ENCODE assay signal across 8 cellular contexts in genomic region chr5:83711982-83712601, GRCh38. TPM values are rescaled to one million over a fixed set of nuclear protein-coding genes. Genes with fewer than 3 reads are reported as not detected.
A peak's percentile ranks its signal among the peaks of the same experiment; 100 is the strongest.
DNase-seq lines count a peak whose midpoint lies in the region; ATAC-seq, FAIRE-seq and TF ChIP-seq lines count a peak whose summit lies in the region.

No MANE protein-coding gene starts in this region.

- no peak overlapping the region for H3K23ac ChIP-seq in H1 (ENCODE audit: insufficient read length)
- no peak overlapping the region for H3K23ac ChIP-seq in neuronal stem cell (ENCODE audit: low read depth, low read length, poor library complexity)

- H3K27me3 Mint-ChIP-seq in Caco-2 (ENCODE audit: insufficient read depth, unreplicated experiment) = peaks cover 14% of the 10 kb centered on the region

- no peak overlapping the region for H2AK5ac ChIP-seq in H1 (ENCODE audit: low read depth, low read length)
- no peak overlapping the region for H2AK5ac ChIP-seq in neuronal stem cell (ENCODE audit: low read depth, low read length)

- H3K4me3 Mint-ChIP-seq in Caco-2 (ENCODE audit: unreplicated experiment) = no peak overlapping the region

- intact Hi-C loops in Caco-2 (cut with micrococcal nuclease; ENCODE audit: unreplicated experiment) (loop anchor here (1.0 to 10.0 kb wide), 3 partner anchors 104 to 1360 kb away; no protein-coding TSS in a partner anchor), Panc1 (cut with micrococcal nuclease; ENCODE audit: unreplicated experiment) (no loop called here)

- H3K9ac ChIP-seq in H1 (replicated peaks in 1 of 4; ENCODE audit: extremely low read depth in 1 of 4, low read depth in 3 of 4, low read length in 3 of 4) (no peak overlapping the region), neuronal stem cell (ENCODE audit: low read depth, low read length, poor library complexity) (no peak overlapping the region)

- H3K56ac ChIP-seq in H1 (replicated peaks; ENCODE audit: insufficient read length, low read depth, low read length) = no peak overlapping the region

- H3K4me1 Mint-ChIP-seq in Caco-2 (ENCODE audit: low read depth, unreplicated experiment) = peaks cover 29% of the 10 kb centered on the region

- H3K36me3 ChIP-seq in Caco-2 (ENCODE audit: control insufficient read depth, insufficient read depth, low read length) (no peaks in the 10 kb centered on the region), Panc1 (ENCODE audit: control insufficient read depth, insufficient read depth, low read length) (no peaks in the 10 kb centered on the region), H1 (ENCODE audit: control insufficient read depth in 2 of 4, insufficient read depth in 4 of 4, low read length in 3 of 4) (no peaks in the 10 kb centered on the region), neuronal stem cell (replicated peaks in 1 of 2; ENCODE audit: control insufficient read depth in 2 of 2, insufficient read depth in 2 of 2, low read length in 2 of 2) (no peaks in the 10 kb centered on the region)

- no peak overlapping the region for H4K5ac ChIP-seq in H1 (ENCODE audit: insufficient read length, low read depth, low read length)

- no peak overlapping the region for H3K27ac Mint-ChIP-seq in Caco-2 (ENCODE audit: unreplicated experiment)

- POLR2A ChIA-PET in Caco-2 (lab: Charles Lee) = no interaction called here
- POLR2A ChIA-PET in Panc1 (lab: Charles Lee) = no interaction called here
- POLR2A ChIA-PET in H1 (lab: Charles Lee; ENCODE audit: partially characterized antibody) = no interaction called here

- H3K14ac ChIP-seq in H1 (ENCODE audit: insufficient read length) (no peak overlapping the region), neuronal stem cell (ENCODE audit: low read length) (no peak overlapping the region)

- peak in 1 of 2 experiments; percentile 67 for DNase-seq in Caco-2
- peak; percentile 24 for DNase-seq in Panc1 (ENCODE audit: low read depth, low spot score)
- peak in 1 of 2 experiments; percentile 64 for DNase-seq in H1 (ENCODE audit: low read depth in 1 of 2, low spot score in 2 of 2)
- peak; percentile 40 for DNase-seq in neuronal stem cell (ENCODE audit: low spot score)
- no peak for DNase-seq in activated naive CD4-positive, alpha-beta T cell treated with anti-CD3 and anti-CD28 coated beads, Interleukin-2, amount 50 U/mL, for 16 hours
- DNase-seq in NCI-H187 treated with DMSO at 0.1 percent for 48 hours (lab: John Stamatoyannopoulos, UW) = no peak

- no peaks in the 10 kb centered on the region for H3K9me3 Mint-ChIP-seq in Caco-2 (ENCODE audit: unreplicated experiment)

- H3K9me3 ChIP-seq in Caco-2 (no peaks in the 10 kb centered on the region), Panc1 (ENCODE audit: control insufficient read depth, insufficient read depth, low read depth, low read length) (no peaks in the 10 kb centered on the region), H1 (ENCODE audit: insufficient read depth in 2 of 2, low read depth in 1 of 2, low read length in 1 of 2) (no peaks in the 10 kb centered on the region), neuronal stem cell (replicated peaks in 1 of 2; ENCODE audit: control insufficient read depth in 2 of 2, insufficient read depth in 1 of 2, low read depth in 1 of 2, low read length in 2 of 2) (no peaks in the 10 kb centered on the region)

- H2BK12ac ChIP-seq in H1 (ENCODE audit: low read depth, low read length) = no peak overlapping the region
- H2BK12ac ChIP-seq in neuronal stem cell (ENCODE audit: low read length) = no peak overlapping the region

- H3K4me1 ChIP-seq in Caco-2 (no peaks in the 10 kb centered on the region), Panc1 (ENCODE audit: control insufficient read depth, insufficient read depth, low read length) (no peaks in the 10 kb centered on the region), H1 (replicated peaks in 1 of 4; ENCODE audit: control insufficient read depth in 3 of 4, insufficient read depth in 4 of 4, low read length in 3 of 4) (peaks cover 0 to 7% (median 2%) of the 10 kb centered on the region in 4 experiments; a peak in 2 of 7 replicates), neuronal stem cell (ENCODE audit: control insufficient read depth in 2 of 2, insufficient read depth in 1 of 2, low read depth in 1 of 2, low read length in 2 of 2) (no peaks in the 10 kb centered on the region)

- ATAC-seq in GM18519 (IDR thresholded peaks at IDR 0.05; ENCODE audit: low FRiP score, unreplicated experiment) = peak; percentile 69
- ATAC-seq in HG03060 (IDR thresholded peaks at IDR 0.05; ENCODE audit: low read depth, unreplicated experiment) = peak; percentile 63
- no peak for ATAC-seq in Panc1

- no peaks in the 10 kb centered on the region for H3K23me2 ChIP-seq in H1 (ENCODE audit: low read depth, low read length)

- no peak overlapping the region for H2BK20ac ChIP-seq in H1 (ENCODE audit: low read length)

- TF ChIP-seq CTCF in Caco-2 (IDR thresholded peaks at IDR 0.05; ENCODE audit: insufficient read depth in 1 of 2, low read depth in 1 of 2, low read length in 1 of 2, severe bottlenecking in 1 of 2, unreplicated experiment in 1 of 2) = peak; percentile 54 to 61
- TF ChIP-seq CTCF in Panc1 (IDR thresholded peaks at IDR 0.05) = peak; percentile 71; the same call in 1 of the 2 replicates
- TF ChIP-seq CTCF in H1 (IDR thresholded peaks at IDR 0.05; ENCODE audit: control extremely low read depth in 1 of 3, insufficient read depth in 1 of 3, low read depth in 1 of 3, low read length in 3 of 3) = peak in 2 of 3 experiments; percentile 21 to 50; a peak in 2 of 4 replicates

- BruUV-seq in Caco-2 (replicated peaks; lab: Mats Ljungman, UMichigan) (no TSS peak), Panc1 (replicated peaks; lab: Mats Ljungman, UMichigan) (no TSS peak)

- H4K20me1 ChIP-seq in H1 (replicated peaks in 1 of 2; ENCODE audit: control insufficient read depth in 1 of 2, insufficient read depth in 2 of 2, low read length in 2 of 2) = no peaks in the 10 kb centered on the region

- no peak for TF ChIP-seq EP300 in H1 (IDR thresholded peaks at IDR 0.05; ENCODE audit: borderline replicate concordance in 1 of 2, low read depth in 2 of 2, low read length in 2 of 2)

- H2BK15ac ChIP-seq in H1 (ENCODE audit: low read length) (no peak overlapping the region), neuronal stem cell (ENCODE audit: low read length) (no peak overlapping the region)

- in situ Hi-C loops in Panc1 (cut with HindIII; ENCODE audit: low pct_unique_long_range_greater_than_20kb, low sequenced_read_pairs) = no loop called here

- no peaks in the 10 kb centered on the region for H3K79me2 ChIP-seq in H1 (ENCODE audit: control insufficient read depth in 1 of 2, insufficient read depth in 2 of 2, low read length in 2 of 2)

- H2BK120ac ChIP-seq in H1 (replicated peaks; ENCODE audit: low read depth, low read length) (no peak overlapping the region), neuronal stem cell (ENCODE audit: low read depth, low read length) (no peak overlapping the region)

- peak; percentile 69 to 74 for TF ChIP-seq RAD21 in H1 (IDR thresholded peaks at IDR 0.05 in 1 of 2, conservative IDR thresholded peaks at IDR 0.05 in 1 of 2; ENCODE audit: low read depth in 2 of 2, low read length in 2 of 2)

- 44% methylated on average over 2 of the region's 2 CpGs; no CpG with 5 or more reads in 1 of the 2 experiments for WGBS in H1 (ENCODE audit: extremely low coverage in 1 of 2, insufficient coverage in 1 of 2, insufficient read length in 1 of 2, insufficient replicate concordance in 2 of 2, low coverage in 1 of 2, low lambda C conversion rate in 2 of 2, missing lambda C conversion rate in 1 of 2), 2 experiments
- WGBS in neuronal stem cell (ENCODE audit: extremely low coverage in 2 of 2, insufficient read length in 2 of 2, insufficient replicate concordance in 1 of 2), 2 donors = no CpG with 5 or more reads among the region's 2 CpGs

- H4K91ac ChIP-seq in H1 (replicated peaks; ENCODE audit: insufficient read length, low read length) (no peak overlapping the region), neuronal stem cell (ENCODE audit: low read depth, low read length, poor library complexity) (no peak overlapping the region)

- H3K4me2 ChIP-seq in H1 (ENCODE audit: insufficient read depth in 1 of 2, low read depth in 2 of 2, low read length in 2 of 2) = no peak overlapping the region
- H3K4me2 ChIP-seq in neuronal stem cell (ENCODE audit: insufficient read depth, low read length, poor library complexity, severe bottlenecking) = no peak overlapping the region

- CTCF ChIA-PET in Caco-2 (lab: Charles Lee) (interaction anchor here (0.5 to 1.7 kb wide), 4 partner anchors 9 to 1313 kb away, joined by 3 to 6 read pairs (median 4); no protein-coding TSS in a partner anchor), Panc1 (lab: Charles Lee) (interaction anchor here (0.5 kb wide), 1 partner anchor 711 kb away, joined by 3 read pairs; no protein-coding TSS in a partner anchor), H1 (lab: Charles Lee; ENCODE audit: partially characterized antibody) (interaction anchor here (0.6 to 5.2 kb wide), 14 partner anchors 10 to 220 kb away, joined by 3 to 20 read pairs (median 3); no protein-coding TSS in a partner anchor)

- H3K27ac ChIP-seq in Panc1 (ENCODE audit: low read length) (no peak overlapping the region), H1 (ENCODE audit: low read depth, low read length) (no peak overlapping the region), neuronal stem cell (replicated peaks; ENCODE audit: low read length) (no peak overlapping the region)

- H2AFZ ChIP-seq in H1 (ENCODE audit: low read length) = no peak overlapping the region
- H2AFZ ChIP-seq in neuronal stem cell (ENCODE audit: low read length) = no peak overlapping the region

- no peak overlapping the region for H4K8ac ChIP-seq in H1 (ENCODE audit: extremely low read depth, insufficient read depth, low read length)
- H4K8ac ChIP-seq in neuronal stem cell (ENCODE audit: low read depth, low read length) = no peak overlapping the region

- FAIRE-seq in H1 (lab: Jason Lieb, UNC) = peak; percentile 84

- H3K79me1 ChIP-seq in H1 (ENCODE audit: low read depth, low read length) (no peaks in the 10 kb centered on the region), neuronal stem cell (ENCODE audit: low read depth, low read length) (no peaks in the 10 kb centered on the region)

- H3K4me3 ChIP-seq in Caco-2 (ENCODE audit: low read depth, low read length) (no peak overlapping the region), Panc1 (ENCODE audit: low read depth in 2 of 2, low read length in 2 of 2) (no peak overlapping the region), H1 (ENCODE audit: extremely low read depth in 1 of 4, insufficient read depth in 2 of 4, low read depth in 3 of 4, low read length in 4 of 4) (no peak overlapping the region), neuronal stem cell (ENCODE audit: low read length in 2 of 2) (no peak overlapping the region)

- no peak overlapping the region for H3K18ac ChIP-seq in H1 (ENCODE audit: extremely low read depth, low read length)
- H3K18ac ChIP-seq in neuronal stem cell (ENCODE audit: low read length) = no peak overlapping the region

- H3K4ac ChIP-seq in H1 (replicated peaks; ENCODE audit: insufficient read length, low read depth, low read length) (no peak overlapping the region), neuronal stem cell (ENCODE audit: low read length) (no peak overlapping the region)

- no peaks in the 10 kb centered on the region for H3K27me3 ChIP-seq in Caco-2 (replicated peaks; ENCODE audit: control insufficient read depth, insufficient read depth, low read length)
- H3K27me3 ChIP-seq in Panc1 (ENCODE audit: control insufficient read depth, insufficient read depth, low read length) = no peaks in the 10 kb centered on the region; the same call in 1 of the 2 replicates
- no peaks in the 10 kb centered on the region for H3K27me3 ChIP-seq in H1 (replicated peaks in 1 of 4; ENCODE audit: control insufficient read depth in 3 of 4, extremely low read depth in 1 of 4, insufficient read depth in 3 of 4, low read length in 3 of 4)
- H3K27me3 ChIP-seq in neuronal stem cell (ENCODE audit: control insufficient read depth in 3 of 3, insufficient read depth in 3 of 3, low read depth in 1 of 3, low read length in 3 of 3) = no peaks in the 10 kb centered on the region

- no peaks in the 10 kb centered on the region for H3K36me3 Mint-ChIP-seq in Caco-2 (ENCODE audit: insufficient read depth, unreplicated experiment)

- no peak for TF ChIP-seq POLR2A in H1 (IDR thresholded peaks at IDR 0.05; ENCODE audit: control extremely low read depth in 1 of 2, low read depth in 2 of 2, low read length in 2 of 2)

- H2BK5ac ChIP-seq in H1 (ENCODE audit: low read depth, low read length) = no peak overlapping the region
- no peak overlapping the region for H2BK5ac ChIP-seq in neuronal stem cell (ENCODE audit: low read length)

RNA-seq across cellular contexts. Expression of gene HAPLN1, which starts 8.6 kb away (rescaled TPM):
- total RNA-seq in Caco-2 (2022) (2.4 and 4.9 TPM in 2 replicates), Panc1 (2021; ENCODE audit: unreplicated experiment) (0.13 TPM)
- polyA plus RNA-seq in Panc1 (2012; ENCODE audit: insufficient read length) = 0.36 TPM
- total RNA-seq in H1 (2021; fragmentation: NEBNext Ultra II Directional; extraction: Animal tissue kit (Norgen Biotek cat#: 25700)) = 1.3 and 2.1 TPM in 2 replicates
- polyA plus RNA-seq in H1 (2011; rRNA removed) = 0.33 and 0.56 TPM in 2 replicates
- polyA plus RNA-seq in H1 (2011; cell fraction: cytosol; rRNA removed) = 0.70 TPM
- polyA plus RNA-seq in H1 (2011; cell fraction: nucleus; rRNA removed) = 0.06 TPM
- polyA plus RNA-seq in H1 (2012, experiment 1 of 2) = 0.66 to 3.5 TPM (median 2.1 TPM) in 4 replicates
- 0.24 TPM for polyA plus RNA-seq in H1 (2012, experiment 2 of 2)
- 2.0 TPM for polyA plus RNA-seq in H1 (2013, experiment 1 of 2)
- 2.4 TPM for polyA plus RNA-seq in H1 (2013, experiment 2 of 2)
- polyA minus RNA-seq in H1 (2011; rRNA and poly(A)+ RNA removed) = 0.41 and 2.0 TPM in 2 replicates
- polyA minus RNA-seq in H1 (2011; cell fraction: cytosol; rRNA and poly(A)+ RNA removed) = 0.22 TPM
- 0.70 TPM for polyA minus RNA-seq in H1 (2011; cell fraction: nucleus; rRNA and poly(A)+ RNA removed)
- polyA plus RNA-seq in neuronal stem cell (2013, experiment 1 of 2) = 0.32 TPM
- polyA plus RNA-seq in neuronal stem cell (2013, experiment 2 of 2) = 0.22 TPM

Comparison
In these comparisons a context has a peak if more than half of its experiments do, and no peak if none do; other contexts are left out.
1. DNase-seq: peak in Panc1 (single experiment) and neuronal stem cell (single experiment); none in activated naive CD4-positive, alpha-beta T cell treated with anti-CD3 and anti-CD28 coated beads, Interleukin-2, amount 50 U/mL, for 16 hours (single experiment) and NCI-H187 treated with DMSO at 0.1 percent for 48 hours (single experiment).
2. Peak in every context shown above with its lines, with median percentiles within 50 percentile points of each other: CTCF ChIP-seq.